In genomic region chr16:84612686-84613085, GRCh38 we compare ENCODE assay signal across 14 cellular contexts.
"Had no signal": no experiment of that assay in that cellular context is flagged by ENCODE, and none has a peak within 500 bp of the region (broad histone marks: within the 10 kb centered on the region; RNA-seq: fewer than 3 reads in every experiment).

No MANE protein-coding gene starts in this region.

- H3K27me3 ChIP-seq: foreskin keratinocyte, sigmoid colon, SJSA1, upper lobe of left lung had no signal

- H3K36me3 Mint-ChIP-seq: natural killer cell had no signal

- H3K9me3 Mint-ChIP-seq: natural killer cell, WTC11 had no signal

- H3K4me3 ChIP-seq: prostate gland, sigmoid colon, SJSA1, upper lobe of left lung had no signal

- H3K4me3 Mint-ChIP-seq: natural killer cell, WTC11 had no signal

- H3K36me3 ChIP-seq: prostate gland, sigmoid colon, upper lobe of left lung had no signal

- H3K27ac Mint-ChIP-seq: natural killer cell had no signal

- DNase-seq: activated CD4-positive, alpha-beta T cell treated with anti-CD3 and anti-CD28 coated beads, Interleukin-2, amount 50 U/mL, for 48 hours; activated CD8-positive, alpha-beta memory T cell treated with anti-CD3 and anti-CD28 coated beads, Interleukin-2, amount 50 U/mL, for 48 hours; foreskin keratinocyte; head of caudate nucleus; left colon; natural killer cell; nucleus accumbens; sigmoid colon; stimulated activated CD4-positive, alpha-beta T cell treated with anti-CD3 and anti-CD28 coated beads, Interleukin-2, amount 100 ng/mL, for 24 hours; stimulated activated naive CD4-positive, alpha-beta T cell treated with Interleukin-2 at 50 U/mL for 16 hours; upper lobe of left lung had no signal

- ATAC-seq: foreskin keratinocyte, left colon, natural killer cell, WTC11 had no signal

- H3K27ac ChIP-seq: foreskin keratinocyte, prostate gland, SJSA1, upper lobe of left lung had no signal

- H3K9me3 ChIP-seq: prostate gland, sigmoid colon, SJSA1, upper lobe of left lung had no signal
